In genomic region chr11:123174196-123175183, GRCh38 we compare ENCODE assay signal across 9 cellular contexts. TPM values are rescaled to one million over a fixed set of nuclear protein-coding genes. Genes with fewer than 3 reads are reported as not detected.
A peak's percentile ranks its signal among the peaks of the same experiment; 100 is the strongest.
DNase-seq lines count a peak whose midpoint lies in the region; ATAC-seq, FAIRE-seq and TF ChIP-seq lines count a peak whose summit lies in the region.
"Had no signal": no experiment of that assay in that cellular context is flagged by ENCODE, and none has a peak within 500 bp of the region (broad histone marks: within the 10 kb centered on the region; RNA-seq: fewer than 3 reads in every experiment).

No MANE protein-coding gene starts in this region.

- ATAC-seq in HG03025 (IDR thresholded peaks at IDR 0.05; ENCODE audit: low FRiP score, unreplicated experiment) = no peak
- ATAC-seq in HG03469 (IDR thresholded peaks at IDR 0.05; ENCODE audit: unreplicated experiment) = no peak

- H3K9me3 Mint-ChIP-seq in mesothelial cell of epicardium = no peaks in the 10 kb centered on the region
- H3K9me3 Mint-ChIP-seq in activated naive CD8-positive, alpha-beta T cell treated with anti-CD3 and anti-CD28 coated beads for 36 hours = no peaks in the 10 kb centered on the region

- H3K4me1 Mint-ChIP-seq in mesothelial cell of epicardium = peaks cover 13% of the 10 kb centered on the region
- no peaks in the 10 kb centered on the region for H3K4me1 Mint-ChIP-seq in activated naive CD8-positive, alpha-beta T cell treated with anti-CD3 and anti-CD28 coated beads for 36 hours

- FAIRE-seq in endometrium (lab: Jason Lieb, UNC) = peak; percentile 67

- no peaks in the 10 kb centered on the region for H3K36me3 Mint-ChIP-seq in mesothelial cell of epicardium
- no peaks in the 10 kb centered on the region for H3K36me3 Mint-ChIP-seq in activated naive CD8-positive, alpha-beta T cell treated with anti-CD3 and anti-CD28 coated beads for 36 hours

- no peak for TF ChIP-seq CTCF in NB4 (IDR thresholded peaks at IDR 0.05; ENCODE audit: low read depth, low read length)
- TF ChIP-seq CTCF in mesothelial cell of epicardium (IDR thresholded peaks at IDR 0.05; ENCODE audit: unreplicated experiment) = no peak

- H3K27me3 Mint-ChIP-seq in mesothelial cell of epicardium (ENCODE audit: low read depth) = no peaks in the 10 kb centered on the region
- H3K27me3 Mint-ChIP-seq in activated naive CD8-positive, alpha-beta T cell treated with anti-CD3 and anti-CD28 coated beads for 36 hours = peaks cover 6% of the 10 kb centered on the region

- DNase-seq in A172 (ENCODE audit: low spot score) (peak; percentile 53), NB4 (ENCODE audit: low read depth) (peak; percentile 81), mesothelial cell of epicardium (ENCODE audit: low spot score in 2 of 2, unreplicated experiment in 2 of 2) (no peak), foreskin melanocyte (no peak)
- no peak for DNase-seq in activated naive CD8-positive, alpha-beta T cell treated with anti-CD3 and anti-CD28 coated beads for 36 hours
- DNase-seq: AML-193 had no signal

- no peak overlapping the region for H3K4me3 Mint-ChIP-seq in mesothelial cell of epicardium
- H3K4me3 Mint-ChIP-seq in activated naive CD8-positive, alpha-beta T cell treated with anti-CD3 and anti-CD28 coated beads for 36 hours = no peak overlapping the region

- H3K27ac Mint-ChIP-seq in mesothelial cell of epicardium = peak overlapping the region; percentile 95
- no peak overlapping the region for H3K27ac Mint-ChIP-seq in activated naive CD8-positive, alpha-beta T cell treated with anti-CD3 and anti-CD28 coated beads for 36 hours

- TF ChIP-seq POLR2A in NB4 (IDR thresholded peaks at IDR 0.05; ENCODE audit: extremely low read depth, insufficient read length) = no peak

- H3K4me3 ChIP-seq in NB4 (ENCODE audit: low read depth, low read length) = no peak overlapping the region

RNA-seq across cellular contexts. Expression of gene CLMP, which starts 20.6 kb away (rescaled TPM):
- total RNA-seq in A172 (2014; rRNA removed; shearing (Covaris generic)) = 4.7 and 9.7 TPM in 2 replicates
- total RNA-seq in mesothelial cell of epicardium = 16.3 to 18.9 TPM (median 18.0 TPM) in 3 replicates
- total RNA-seq in activated naive CD8-positive, alpha-beta T cell treated with anti-CD3 and anti-CD28 coated beads for 36 hours = under 1 TPM in 1 of 2 experiments, not detected in 1; 0.06 TPM

Comparison
In these comparisons a context has a peak if more than half of its experiments do, and no peak if none do; other contexts are left out.
1. DNase-seq: peak in A172 (single experiment) and NB4 (single experiment); none in mesothelial cell of epicardium (0 of 2), foreskin melanocyte (single experiment) and activated naive CD8-positive, alpha-beta T cell treated with anti-CD3 and anti-CD28 coated beads for 36 hours (single experiment).